ENCODE assay signal across 13 cellular contexts in the genomic region with DNA sequence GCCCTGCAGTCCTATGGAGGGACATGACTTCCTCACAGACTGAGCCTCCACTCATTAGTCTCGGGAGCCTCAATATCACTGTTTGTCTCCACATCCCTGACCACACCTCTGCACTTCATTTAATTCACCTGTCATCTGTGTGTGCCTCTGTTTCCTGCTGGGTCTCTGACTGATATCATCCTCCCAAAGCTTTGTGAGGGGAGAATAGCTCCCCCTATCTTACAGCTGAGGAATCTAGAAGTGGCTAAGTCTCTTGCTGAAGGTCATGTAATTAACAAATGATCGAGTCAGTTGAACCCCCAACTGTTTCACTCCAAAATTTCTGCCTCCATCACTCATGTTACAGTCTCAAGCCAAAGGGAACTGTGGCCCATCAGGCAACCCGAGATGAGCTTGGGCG. TPM values are rescaled to one million over a fixed set of nuclear protein-coding genes. Genes with fewer than 3 reads are reported as not detected.
DNase-seq lines count a peak whose midpoint lies in the region; ATAC-seq and TF ChIP-seq lines count a peak whose summit lies in the region.
"Had no signal": no experiment of that assay in that cellular context is flagged by ENCODE, and none has a peak within 500 bp of the region (broad histone marks: within the 10 kb centered on the region; RNA-seq: fewer than 3 reads in every experiment).

No MANE protein-coding gene starts in this region.

- no peak for TF ChIP-seq EP300 in gastroesophageal sphincter (IDR thresholded peaks at IDR 0.05)

- H3K4me3 ChIP-seq in A673 (ENCODE audit: low read depth, low read length, poor library complexity, severe bottlenecking) (no peak overlapping the region), OCI-LY7 (ENCODE audit: low read depth, low read length, poor library complexity, severe bottlenecking) (no peak overlapping the region), gastroesophageal sphincter (no peak overlapping the region)
- no peak overlapping the region for H3K4me3 ChIP-seq in CD8-positive, alpha-beta T cell (ENCODE audit: low read depth, low read length)
- H3K4me3 ChIP-seq: right lobe of liver had no signal

- H3K36me3 Mint-ChIP-seq in CD8-positive, alpha-beta T cell, result no peaks in the 10 kb centered on the region

- H3K4me1 Mint-ChIP-seq in CD8-positive, alpha-beta T cell (ENCODE audit: low read depth), result no peaks in the 10 kb centered on the region

- no peak overlapping the region for H3K4me2 ChIP-seq in OCI-LY7 (ENCODE audit: low read length)

- WGBS in gastroesophageal sphincter (ENCODE audit: low coverage in 1 of 2), 2 donors, result 86% methylated on average over 2 of the region's 4 CpGs; no CpG with 5 or more reads in 1 of the 2 donors

- no peaks in the 10 kb centered on the region for H3K4me1 ChIP-seq in A673 (ENCODE audit: insufficient read depth, low read length, poor library complexity, severe bottlenecking)
- H3K4me1 ChIP-seq in OCI-LY7 (ENCODE audit: insufficient read depth, low read length, poor library complexity, severe bottlenecking), result no peaks in the 10 kb centered on the region
- peaks cover 0 to 33% (median 6%) of the 10 kb centered on the region in 3 donors for H3K4me1 ChIP-seq in gastroesophageal sphincter
- no peaks in the 10 kb centered on the region for H3K4me1 ChIP-seq in CD8-positive, alpha-beta T cell (ENCODE audit: insufficient read depth, low read length)
- H3K4me1 ChIP-seq: right lobe of liver had no signal

- no peak overlapping the region for H2AFZ ChIP-seq in OCI-LY7 (ENCODE audit: low read length)

- H3K4me3 Mint-ChIP-seq in CD8-positive, alpha-beta T cell, result no peak overlapping the region

- no peak for ATAC-seq in gastroesophageal sphincter
- ATAC-seq in CD8-positive, alpha-beta T cell, result no peak
- no peak for ATAC-seq in GM18511 (IDR thresholded peaks at IDR 0.05; ENCODE audit: unreplicated experiment)

- intact Hi-C loops in A673 (cut with micrococcal nuclease; ENCODE audit: unreplicated experiment), result no loop called here
- intact Hi-C loops in OCI-LY7 (cut with micrococcal nuclease; ENCODE audit: unreplicated experiment), result no loop called here
- intact Hi-C loops in CD8-positive, alpha-beta T cell (cut with DNase I, micrococcal nuclease), result no loop called here

- no peaks in the 10 kb centered on the region for H4K20me1 ChIP-seq in OCI-LY7 (ENCODE audit: insufficient read depth, low read length)

- H3K27ac Mint-ChIP-seq in CD8-positive, alpha-beta T cell, result no peak overlapping the region

- TF ChIP-seq CTCF in A673 (conservative IDR thresholded peaks at IDR 0.05; ENCODE audit: low read depth, low read length) (peak; percentile 45), GM12872 (IDR thresholded peaks at IDR 0.05; ENCODE audit: insufficient read depth, low read depth, low read length) (peak; percentile 61), OCI-LY7 (conservative IDR thresholded peaks at IDR 0.05; ENCODE audit: low read length) (peak; percentile 65), gastroesophageal sphincter (IDR thresholded peaks at IDR 0.05) (peak in 1 of 4 experiments; percentile 33)
- no peak for TF ChIP-seq CTCF in CD8-positive, alpha-beta T cell (IDR thresholded peaks at IDR 0.05)

- H3K9me3 ChIP-seq in A673 (ENCODE audit: low read depth, low read length, poor library complexity, severe bottlenecking) (no peaks in the 10 kb centered on the region), OCI-LY7 (ENCODE audit: low read length) (no peaks in the 10 kb centered on the region), gastroesophageal sphincter (peaks cover 0 to 8% (median 0%) of the 10 kb centered on the region in 3 donors)
- no peaks in the 10 kb centered on the region for H3K9me3 ChIP-seq in CD8-positive, alpha-beta T cell (ENCODE audit: low read length)
- H3K9me3 ChIP-seq: right lobe of liver had no signal

- no peak for DNase-seq in A673 (ENCODE audit: low spot score)
- peak; percentile 10 for DNase-seq in OCI-LY7 (ENCODE audit: low spot score)
- DNase-seq in NCI-H146 (lab: John Stamatoyannopoulos, UW), result no peak
- DNase-seq in CD8-positive, alpha-beta T cell, result no peak
- DNase-seq in occipital lobe (lab: John Stamatoyannopoulos, UW), result no peak
- DNase-seq: activated CD8-positive, alpha-beta memory T cell treated with anti-CD3 and anti-CD28 coated beads for 24 hours; NCI-H1048; NCI-H345; stimulated activated naive CD4-positive, alpha-beta T cell had no signal

- TF ChIP-seq POLR2A in gastroesophageal sphincter (IDR thresholded peaks at IDR 0.05), result no peak

- CTCF ChIA-PET in A673 (lab: Charles Lee) (interaction anchor here (0.8 kb wide), 1 partner anchor 98 kb away, joined by 3 read pairs; no protein-coding TSS in a partner anchor), OCI-LY7 (lab: Charles Lee; ENCODE audit: unreplicated experiment) (no interaction called here)
- CTCF ChIA-PET in CD8-positive, alpha-beta T cell (lab: Charles Lee), result no interaction called here

- H3K27ac ChIP-seq in A673 (ENCODE audit: low read depth, low read length, poor library complexity, severe bottlenecking), result no peak overlapping the region
- no peak overlapping the region for H3K27ac ChIP-seq in OCI-LY7 (ENCODE audit: low read depth, low read length, poor library complexity, severe bottlenecking)
- H3K27ac ChIP-seq in gastroesophageal sphincter, result peak overlapping the region in 3 of 4 donors; percentile 63 to 72 (median 67)
- H3K27ac ChIP-seq in CD8-positive, alpha-beta T cell (ENCODE audit: low read depth, low read length), result no peak overlapping the region
- H3K27ac ChIP-seq: right lobe of liver had no signal

- H3K27me3 Mint-ChIP-seq in CD8-positive, alpha-beta T cell (ENCODE audit: low read depth), result peaks cover 14% of the 10 kb centered on the region

- POLR2A ChIA-PET in A673 (lab: Charles Lee; ENCODE audit: low non-redundant PET) (no interaction called here), OCI-LY7 (lab: Charles Lee) (interaction anchor here (0.5 kb wide), 1 partner anchor 1344 kb away, joined by 5 read pairs; no protein-coding TSS in a partner anchor)
- POLR2A ChIA-PET in CD8-positive, alpha-beta T cell (lab: Charles Lee), result no interaction called here

- H3K9me3 Mint-ChIP-seq in CD8-positive, alpha-beta T cell, result no peaks in the 10 kb centered on the region

- H3K9me2 ChIP-seq in OCI-LY7 (ENCODE audit: insufficient read depth, low read length), result no peaks in the 10 kb centered on the region

- no peaks in the 10 kb centered on the region for H3K36me3 ChIP-seq in A673 (ENCODE audit: insufficient read depth, low read length, poor library complexity, severe bottlenecking)
- H3K36me3 ChIP-seq in OCI-LY7 (ENCODE audit: insufficient read depth, low read length), result no peaks in the 10 kb centered on the region
- no peaks in the 10 kb centered on the region for H3K36me3 ChIP-seq in gastroesophageal sphincter
- no peaks in the 10 kb centered on the region for H3K36me3 ChIP-seq in CD8-positive, alpha-beta T cell (ENCODE audit: insufficient read depth, low read length)
- H3K36me3 ChIP-seq: right lobe of liver had no signal

- H3K27me3 ChIP-seq in A673 (replicated peaks; ENCODE audit: insufficient read depth, low read depth, low read length, poor library complexity) (peaks cover 34% of the 10 kb centered on the region), gastroesophageal sphincter (no peaks in the 10 kb centered on the region)
- H3K27me3 ChIP-seq in CD8-positive, alpha-beta T cell (ENCODE audit: insufficient read depth, low read length), result no peaks in the 10 kb centered on the region
- H3K27me3 ChIP-seq: right lobe of liver had no signal

- no peaks in the 10 kb centered on the region for H3K79me2 ChIP-seq in OCI-LY7 (ENCODE audit: insufficient read depth, low read depth, low read length)

- BruUV-seq in A673 (replicated peaks; lab: Mats Ljungman, UMichigan) (no TSS peak), OCI-LY7 (replicated peaks; lab: Mats Ljungman, UMichigan) (no TSS peak)

RNA-seq across cellular contexts. Expression of a gene that starts 5.5 kb away (rescaled TPM):
- total RNA-seq in A673 (2021) (not detected in 2 replicates), OCI-LY7 (2022) (not detected in 2 replicates), gastroesophageal sphincter (100 to 1,000 TPM in 1 of 4 donors, 10 to 100 TPM in 3; 57.1 to 165 (median 85.1) TPM), occipital lobe (0.16 TPM)
- total RNA-seq in OCI-LY7 (2014; rRNA removed; shearing (Covaris generic)), result not detected in 2 replicates
- not detected for total RNA-seq in CD8-positive, alpha-beta T cell

Comparison
In these comparisons a context has a peak if more than half of its experiments do, and no peak if none do; other contexts are left out.
1. H3K27ac ChIP-seq: peak in gastroesophageal sphincter (3 of 4); none in A673 (single experiment), OCI-LY7 (single experiment) and CD8-positive, alpha-beta T cell (single experiment).
2. RNA of a gene that starts 5.5 kb away (total RNA-seq): 57.1 to 165 TPM in gastroesophageal sphincter; 0.16 TPM in occipital lobe (single experiment), not detected in A673, not detected in OCI-LY7 and not detected in CD8-positive, alpha-beta T cell; every median in the first group is over 10 times any median in the second.